Comparison of ENCODE assay signal across 14 cellular contexts in genomic region chr14:70902186-70902585, GRCh38.
"Had no signal": no experiment of that assay in that cellular context is flagged by ENCODE, and none has a peak within 500 bp of the region (broad histone marks: within the 10 kb centered on the region; RNA-seq: fewer than 3 reads in every experiment).

No MANE protein-coding gene starts in this region.

- H3K27me3 Mint-ChIP-seq: stimulated activated memory B cell treated with anti-CD40 and anti-IgM and Interleukin-4, amounts not matched to agents 10 μg/mL and 1 μg/mL and 100 μg/mL, for 72 hours had no signal

- H3K27ac ChIP-seq: lower lobe of right lung, tibial nerve had no signal

- H3K27ac Mint-ChIP-seq: stimulated activated memory B cell treated with anti-CD40 and anti-IgM and Interleukin-4, amounts not matched to agents 10 μg/mL and 1 μg/mL and 100 μg/mL, for 72 hours had no signal

- H3K9me3 Mint-ChIP-seq: brain; stimulated activated memory B cell treated with anti-CD40 and anti-IgM and Interleukin-4, amounts not matched to agents 10 μg/mL and 1 μg/mL and 100 μg/mL, for 72 hours had no signal

- DNase-seq: activated CD4-positive, alpha-beta T cell treated with anti-CD3 and anti-CD28 coated beads for 1 hour; amygdala; central memory CD4-positive, alpha-beta T cell; left colon; lower lobe of right lung; midbrain; retina; substantia nigra; T1000 had no signal

- ATAC-seq: left colon; lower lobe of right lung; stimulated activated memory B cell treated with anti-CD40 and anti-IgM and Interleukin-4, amounts not matched to agents 10 μg/mL and 1 μg/mL and 100 μg/mL, for 72 hours had no signal

- H3K27me3 ChIP-seq: esophagus muscularis mucosa, tibial nerve had no signal

- H3K36me3 ChIP-seq: esophagus muscularis mucosa, lower lobe of right lung, tibial nerve had no signal

- H3K4me3 Mint-ChIP-seq: brain; stimulated activated memory B cell treated with anti-CD40 and anti-IgM and Interleukin-4, amounts not matched to agents 10 μg/mL and 1 μg/mL and 100 μg/mL, for 72 hours had no signal

- H3K9me3 ChIP-seq: esophagus muscularis mucosa, lower lobe of right lung, tibial nerve had no signal

- H3K4me3 ChIP-seq: coronary artery, esophagus muscularis mucosa, lower lobe of right lung, tibial nerve had no signal

- H3K36me3 Mint-ChIP-seq: brain; stimulated activated memory B cell treated with anti-CD40 and anti-IgM and Interleukin-4, amounts not matched to agents 10 μg/mL and 1 μg/mL and 100 μg/mL, for 72 hours had no signal
